In genomic region chr5:124453221-124454032, GRCh38 we compare ENCODE assay signal across 9 cellular contexts.
A peak's percentile ranks its signal among the peaks of the same experiment; 100 is the strongest.
DNase-seq lines count a peak whose midpoint lies in the region; ATAC-seq and TF ChIP-seq lines count a peak whose summit lies in the region.
"Had no signal": no experiment of that assay in that cellular context is flagged by ENCODE, and none has a peak within 500 bp of the region (broad histone marks: within the 10 kb centered on the region; RNA-seq: fewer than 3 reads in every experiment).

No MANE protein-coding gene starts in this region.

- no peaks in the 10 kb centered on the region for H3K9me3 Mint-ChIP-seq in glutamatergic neuron (ENCODE audit: unreplicated experiment)
- no peaks in the 10 kb centered on the region for H3K9me3 Mint-ChIP-seq in osteocyte (ENCODE audit: unreplicated experiment)

- DNase-seq in GM13976 (ENCODE audit: low spot score): peak; percentile 16
- DNase-seq in Karpas-422: peak; percentile 79
- peak; percentile 79 for DNase-seq in fibroblast of mammary gland (ENCODE audit: low read depth)
- DNase-seq in DMS 273 treated with DMSO at 0.1 percent for 48 hours (lab: John Stamatoyannopoulos, UW): no peak
- DNase-seq in SW 1271 (lab: John Stamatoyannopoulos, UW): no peak
- DNase-seq in glutamatergic neuron: no peak
- DNase-seq in osteocyte (ENCODE audit: extremely low spot score, unreplicated experiment): no peak

- H3K27ac Mint-ChIP-seq in glutamatergic neuron (ENCODE audit: unreplicated experiment): no peak overlapping the region
- no peak overlapping the region for H3K27ac Mint-ChIP-seq in osteocyte (ENCODE audit: unreplicated experiment)

- H3K4me1 ChIP-seq in Karpas-422 (ENCODE audit: low read length): peaks cover 20% of the 10 kb centered on the region

- H3K36me3 Mint-ChIP-seq in glutamatergic neuron (ENCODE audit: unreplicated experiment) (peaks cover 2% of the 10 kb centered on the region), osteocyte (ENCODE audit: unreplicated experiment) (no peaks in the 10 kb centered on the region)

- no peaks in the 10 kb centered on the region for H3K27me3 ChIP-seq in Karpas-422 (ENCODE audit: low read length)

- peak overlapping the region; percentile 55 for H3K4me2 ChIP-seq in Karpas-422 (ENCODE audit: low read depth, low read length, poor library complexity, severe bottlenecking)

- H3K4me1 Mint-ChIP-seq in glutamatergic neuron (ENCODE audit: low read depth, unreplicated experiment): peaks cover 20% of the 10 kb centered on the region
- H3K4me1 Mint-ChIP-seq in osteocyte (ENCODE audit: unreplicated experiment): peaks cover 28% of the 10 kb centered on the region

- no peaks in the 10 kb centered on the region for H3K79me2 ChIP-seq in Karpas-422 (ENCODE audit: low read length)

- H3K27ac ChIP-seq in Karpas-422 (ENCODE audit: low read length): no peak overlapping the region

- in situ Hi-C loops in GM13976 (cut with MboI; ENCODE audit: low sequenced_read_pairs, unreplicated experiment): no loop called here

- peak overlapping the region; percentile 51; the same call in 1 of the 2 replicates for H2AFZ ChIP-seq in Karpas-422 (ENCODE audit: low read length)

- peak; percentile 98 for ATAC-seq in GM21723 (IDR thresholded peaks at IDR 0.05; ENCODE audit: unreplicated experiment)

- H3K4me3 Mint-ChIP-seq in glutamatergic neuron (ENCODE audit: unreplicated experiment): no peak overlapping the region
- H3K4me3 Mint-ChIP-seq in osteocyte (ENCODE audit: unreplicated experiment): no peak overlapping the region

- H3K36me3 ChIP-seq in Karpas-422 (ENCODE audit: insufficient read depth, low read length): no peaks in the 10 kb centered on the region

- TF ChIP-seq CTCF in GM13976 (IDR thresholded peaks at IDR 0.05; ENCODE audit: borderline replicate concordance, control extremely low read depth, extremely low read depth, insufficient read depth, missing control alignments) (no peak), fibroblast of mammary gland (conservative IDR thresholded peaks at IDR 0.05; ENCODE audit: control insufficient read depth, insufficient read depth, low read depth, low read length) (no peak), glutamatergic neuron (IDR thresholded peaks at IDR 0.05; ENCODE audit: partially characterized antibody, unreplicated experiment) (no peak), osteocyte (IDR thresholded peaks at IDR 0.05) (no peak)

- no peak overlapping the region for H3K9ac ChIP-seq in Karpas-422 (ENCODE audit: low read length)

- H3K9me2 ChIP-seq in Karpas-422 (replicated peaks; ENCODE audit: insufficient read depth, low read length): no peaks in the 10 kb centered on the region

- no peaks in the 10 kb centered on the region for H3K9me3 ChIP-seq in Karpas-422 (ENCODE audit: low read length)

- H3K4me3 ChIP-seq in Karpas-422 (ENCODE audit: low read length) (peak overlapping the region; percentile 27; the same call in 1 of the 2 replicates), fibroblast of mammary gland (ENCODE audit: control insufficient read depth, low read depth, low read length) (no peak overlapping the region)
- H3K4me3 ChIP-seq: lung had no signal

- no peaks in the 10 kb centered on the region for H4K20me1 ChIP-seq in Karpas-422 (ENCODE audit: insufficient read depth, low read depth, low read length)

- no peaks in the 10 kb centered on the region for H3K27me3 Mint-ChIP-seq in glutamatergic neuron (ENCODE audit: unreplicated experiment)
- H3K27me3 Mint-ChIP-seq in osteocyte (ENCODE audit: unreplicated experiment): no peaks in the 10 kb centered on the region

Comparison
In these comparisons a context has a peak if more than half of its experiments do, and no peak if none do; other contexts are left out.
1. DNase-seq: peak in GM13976 (single experiment), Karpas-422 (single experiment) and fibroblast of mammary gland (single experiment); none in DMS 273 treated with DMSO at 0.1 percent for 48 hours (single experiment), SW 1271 (0 of 2), glutamatergic neuron (single experiment) and osteocyte (single experiment).